In genomic region chr19:10107254-10107653, GRCh38 we compare ENCODE assay signal across 8 cellular contexts. TPM values are rescaled to one million over a fixed set of nuclear protein-coding genes. Genes with fewer than 3 reads are reported as not detected.
A peak's percentile ranks its signal among the peaks of the same experiment; 100 is the strongest.
DNase-seq lines count a peak whose midpoint lies in the region; ATAC-seq and TF ChIP-seq lines count a peak whose summit lies in the region.

No MANE protein-coding gene starts in this region.

- H3K79me2 ChIP-seq in Karpas-422 (ENCODE audit: low read length): peaks cover 25% of the 10 kb centered on the region

- peak overlapping the region; percentile 85 for H3K4me3 ChIP-seq in BLaER1
- H3K4me3 ChIP-seq in Karpas-422 (ENCODE audit: low read length): peak overlapping the region; percentile 100
- peak overlapping the region in 58 of 59 donors; percentile 66 to 99 (median 90) for H3K4me3 ChIP-seq in dorsolateral prefrontal cortex

- H3K27me3 Mint-ChIP-seq in natural killer cell (ENCODE audit: low read depth in 2 of 2): no peaks in the 10 kb centered on the region

- H3K27ac Mint-ChIP-seq in natural killer cell: peak overlapping the region; percentile 94 to 99

- peak overlapping the region; percentile 98 for H3K27ac ChIP-seq in BLaER1
- H3K27ac ChIP-seq in Karpas-422 (ENCODE audit: low read length): peak overlapping the region; percentile 86
- H3K27ac ChIP-seq in dorsolateral prefrontal cortex: peak overlapping the region in 2 of 59 donors; percentile 69 to 84

- H4K20me1 ChIP-seq in BLaER1: peaks cover 3% of the 10 kb centered on the region; the same call in 1 of the 2 replicates
- H4K20me1 ChIP-seq in Karpas-422 (ENCODE audit: insufficient read depth, low read depth, low read length): 0 out of 2 replicates have a peak, but pooled peaks cover 6% of the 10 kb centered on the region

- intact Hi-C loops in dorsolateral prefrontal cortex (cut with DNase I) (loop anchor here (5.0 to 10.0 kb wide), 4 partner anchors 85 to 288 kb away; partner anchors contain the start of genes DNMT1 (in 1 of the 2), ICAM3 (in 1 of the 2), MRPL4 (in 1 of the 2) and RAVER1 (in 1 of the 2)), natural killer cell (cut with micrococcal nuclease) (loop anchor here (10.0 kb wide), 1 partner anchor 688 kb away; no protein-coding TSS in a partner anchor)

- H3K36me3 ChIP-seq in BLaER1: peaks cover 45% of the 10 kb centered on the region
- H3K36me3 ChIP-seq in Karpas-422 (ENCODE audit: insufficient read depth, low read length): peaks cover 32% of the 10 kb centered on the region

- H3K9ac ChIP-seq in BLaER1 (peak overlapping the region; percentile 96), Karpas-422 (ENCODE audit: low read length) (peak overlapping the region; percentile 100)

- no peak for DNase-seq in Karpas-422
- no peak for DNase-seq in dorsolateral prefrontal cortex
- no peak for DNase-seq in natural killer cell
- DNase-seq in stimulated activated CD4-positive, alpha-beta T cell treated with anti-CD3 and anti-CD28 coated beads, Interleukin-4, amount 100 ng/mL, for 24 hours: no peak

- H3K9me2 ChIP-seq in Karpas-422 (replicated peaks; ENCODE audit: insufficient read depth, low read length): no peaks in the 10 kb centered on the region

- H3K4me1 ChIP-seq in BLaER1 (peaks cover 90% of the 10 kb centered on the region), Karpas-422 (ENCODE audit: low read length) (peaks cover 57% of the 10 kb centered on the region)

- peak overlapping the region; percentile 75 for H3K4me3 Mint-ChIP-seq in natural killer cell

- H3K9me3 ChIP-seq in BLaER1 (no peaks in the 10 kb centered on the region), Karpas-422 (ENCODE audit: low read length) (no peaks in the 10 kb centered on the region)

- no peaks in the 10 kb centered on the region for H3K9me3 Mint-ChIP-seq in natural killer cell

- peaks cover 54 to 73% of the 10 kb centered on the region in 2 donors for H3K4me1 Mint-ChIP-seq in natural killer cell

- no peaks in the 10 kb centered on the region for H3K36me3 Mint-ChIP-seq in natural killer cell

- no peaks in the 10 kb centered on the region for H3K27me3 ChIP-seq in BLaER1
- no peaks in the 10 kb centered on the region for H3K27me3 ChIP-seq in Karpas-422 (ENCODE audit: low read length)
- H3K27me3 ChIP-seq in dorsolateral prefrontal cortex: no peaks in the 10 kb centered on the region

- ATAC-seq in natural killer cell (no peak), GM21529 (IDR thresholded peaks at IDR 0.05; ENCODE audit: unreplicated experiment) (no peak), HG03025 (IDR thresholded peaks at IDR 0.05; ENCODE audit: low FRiP score, unreplicated experiment) (no peak), GM21528 (IDR thresholded peaks at IDR 0.05; ENCODE audit: low FRiP score, unreplicated experiment) (no peak)

- no peak for TF ChIP-seq CTCF in dorsolateral prefrontal cortex (IDR thresholded peaks at IDR 0.05 in 54 of 56, conservative IDR thresholded peaks at IDR 0.05 in 2 of 56; ENCODE audit: low read depth in 1 of 56, partially characterized antibody in 56 of 56)
- no peak for TF ChIP-seq CTCF in natural killer cell (IDR thresholded peaks at IDR 0.05)

- H3K4me2 ChIP-seq in BLaER1 (peak overlapping the region; percentile 97), Karpas-422 (ENCODE audit: low read depth, low read length, poor library complexity, severe bottlenecking) (peak overlapping the region; percentile 96)

- no peak overlapping the region for H2AFZ ChIP-seq in Karpas-422 (ENCODE audit: low read length)

RNA-seq across cellular contexts. Expression of gene PPAN, which starts 1.1 kb away (rescaled TPM):
- 30.4 and 77.1 TPM in 2 replicates for total RNA-seq in Karpas-422 (2014; rRNA removed; shearing (Covaris generic); ENCODE audit: low replicate concordance)
- total RNA-seq in dorsolateral prefrontal cortex (10 to 100 TPM; 32.9 to 65.3 (median 43.5) TPM), natural killer cell (10 to 100 TPM; 60.0 to 72.2 (median 69.2) TPM)

RNA-seq across cellular contexts. Expression of gene P2RY11, which starts 4.2 kb away (rescaled TPM):
- total RNA-seq in Karpas-422 (2014; rRNA removed; shearing (Covaris generic); ENCODE audit: low replicate concordance): 1.7 and 6.1 TPM in 2 replicates
- total RNA-seq in dorsolateral prefrontal cortex (10 to 100 TPM; 14.1 to 36.6 (median 23.2) TPM), natural killer cell (10 to 100 TPM; 44.1 to 52.3 (median 51.0) TPM)

RNA-seq across cellular contexts. Expression of gene ANGPTL6, which starts 4.8 kb away (rescaled TPM):
- total RNA-seq in Karpas-422 (2014; rRNA removed; shearing (Covaris generic); ENCODE audit: low replicate concordance): 7.3 and 8.3 TPM in 2 replicates
- total RNA-seq in dorsolateral prefrontal cortex (1 to 10 TPM in 47 of 120 experiments, under 1 TPM in 64, not detected in 9; 0.31 to 4.0 (median 0.87) TPM), natural killer cell (1 to 10 TPM; 2.9 to 5.5 (median 3.3) TPM)

RNA-seq across cellular contexts. Expression of gene EIF3G, which starts 12.4 kb away (rescaled TPM):
- total RNA-seq in Karpas-422 (2014; rRNA removed; shearing (Covaris generic); ENCODE audit: low replicate concordance): 281 and 602 TPM in 2 replicates
- total RNA-seq in dorsolateral prefrontal cortex (100 to 1,000 TPM in 80 of 120 experiments, 10 to 100 TPM in 40; 78.7 to 131 (median 104) TPM), natural killer cell (100 to 1,000 TPM; 377 to 471 (median 423) TPM)

RNA-seq across cellular contexts. Expression of gene SHFL, which starts 21.1 kb away (rescaled TPM):
- total RNA-seq in Karpas-422 (2014; rRNA removed; shearing (Covaris generic); ENCODE audit: low replicate concordance): 29.0 and 55.3 TPM in 2 replicates
- total RNA-seq in dorsolateral prefrontal cortex: 10 to 100 TPM; 34.9 to 82.2 (median 49.6) TPM
- total RNA-seq in natural killer cell: 100 to 1,000 TPM; 107 to 111 (median 107) TPM
